In genomic region chr1:27772071-27772470, GRCh38 we compare ENCODE assay signal across 9 cellular contexts. TPM values are rescaled to one million over a fixed set of nuclear protein-coding genes. Genes with fewer than 3 reads are reported as not detected.
DNase-seq lines count a peak whose midpoint lies in the region; ATAC-seq and TF ChIP-seq lines count a peak whose summit lies in the region.
"Had no signal": no experiment of that assay in that cellular context is flagged by ENCODE, and none has a peak within 500 bp of the region (broad histone marks: within the 10 kb centered on the region; RNA-seq: fewer than 3 reads in every experiment).

No MANE protein-coding gene starts in this region.

- H3K36me3 Mint-ChIP-seq in activated CD8-positive, alpha-beta T cell treated with anti-CD3 and anti-CD28 coated beads for 36 hours (ENCODE audit: low read depth): peaks cover under 1% of the 10 kb centered on the region

- H3K4me1 Mint-ChIP-seq in activated CD8-positive, alpha-beta T cell treated with anti-CD3 and anti-CD28 coated beads for 36 hours (ENCODE audit: low read depth): peaks cover 25% of the 10 kb centered on the region

- peaks cover 4% of the 10 kb centered on the region for H3K4me1 ChIP-seq in iPS-20b (ENCODE audit: insufficient read depth, low read length)
- peaks cover 6% of the 10 kb centered on the region for H3K4me1 ChIP-seq in stomach smooth muscle (ENCODE audit: control insufficient read depth, insufficient read depth, low read length)

- H3K27me3 ChIP-seq in iPS-20b (ENCODE audit: insufficient read depth, low read length) (no peaks in the 10 kb centered on the region), stomach smooth muscle (ENCODE audit: control insufficient read depth in 1 of 2, insufficient read depth in 2 of 2, low read length in 2 of 2) (no peaks in the 10 kb centered on the region)
- H3K27me3 ChIP-seq: BE2C had no signal

- H3K9me3 Mint-ChIP-seq in activated CD8-positive, alpha-beta T cell treated with anti-CD3 and anti-CD28 coated beads for 36 hours: no peaks in the 10 kb centered on the region

- DNase-seq in SKM-1 treated with dmso at 0.1 percent for 144 hours (lab: John Stamatoyannopoulos, UW; ENCODE audit: unreplicated experiment) (peak; percentile 6), SKM-1 (lab: John Stamatoyannopoulos, UW; ENCODE audit: unreplicated experiment) (no peak), NCI-H82 treated with DMSO at 0.1 percent for 48 hours (lab: John Stamatoyannopoulos, UW; ENCODE audit: unreplicated experiment) (no peak), COLO668 (lab: John Stamatoyannopoulos, UW; ENCODE audit: unreplicated experiment) (no peak)
- no peak for DNase-seq in activated CD8-positive, alpha-beta T cell treated with anti-CD3 and anti-CD28 coated beads for 36 hours
- DNase-seq: BE2C had no signal

- POLR2A ChIA-PET in activated CD8-positive, alpha-beta T cell treated with anti-CD3 and anti-CD28 coated beads for 36 hours (lab: Charles Lee): interaction anchor here (1.3 kb wide), 1 partner anchor 872 kb away, joined by 3 read pairs; the partner anchor contains the start of gene GPATCH3

- H3K9me3 ChIP-seq in iPS-20b (ENCODE audit: insufficient read depth, low read depth, low read length): no peaks in the 10 kb centered on the region
- H3K9me3 ChIP-seq in stomach smooth muscle (ENCODE audit: control insufficient read depth in 2 of 2, low read length in 2 of 2): no peaks in the 10 kb centered on the region
- H3K9me3 ChIP-seq: BE2C had no signal

- H3K36me3 ChIP-seq in iPS-20b (ENCODE audit: insufficient read depth, low read depth, low read length) (no peaks in the 10 kb centered on the region), stomach smooth muscle (ENCODE audit: control insufficient read depth in 2 of 2, insufficient read depth in 2 of 2, low read length in 2 of 2) (no peaks in the 10 kb centered on the region)
- H3K36me3 ChIP-seq: BE2C had no signal

- CTCF ChIA-PET in activated CD8-positive, alpha-beta T cell treated with anti-CD3 and anti-CD28 coated beads for 36 hours (lab: Charles Lee): interaction anchor here (1.1 to 2.4 kb wide), 5 partner anchors 9 to 163 kb away, joined by 3 to 18 read pairs (median 5); partner anchors contain the start of gene FAM76A

- peak overlapping the region; percentile 70; the same call in 1 of the 2 replicates for H3K9ac ChIP-seq in iPS-20b (ENCODE audit: low read depth, low read length)
- peak overlapping the region in 1 of 2 donors; percentile 97 for H3K9ac ChIP-seq in stomach smooth muscle (ENCODE audit: low read length in 2 of 2)

- H3K27me3 Mint-ChIP-seq in activated CD8-positive, alpha-beta T cell treated with anti-CD3 and anti-CD28 coated beads for 36 hours: no peaks in the 10 kb centered on the region

- peak overlapping the region; percentile 98 for H3K27ac Mint-ChIP-seq in activated CD8-positive, alpha-beta T cell treated with anti-CD3 and anti-CD28 coated beads for 36 hours

- TF ChIP-seq CTCF in activated CD8-positive, alpha-beta T cell treated with anti-CD3 and anti-CD28 coated beads for 36 hours (IDR thresholded peaks at IDR 0.05): no peak

- H3K4me3 ChIP-seq in iPS-20b (ENCODE audit: low read length) (peak overlapping the region; percentile 80; the same call in 1 of the 2 replicates), stomach smooth muscle (ENCODE audit: low read length in 2 of 2) (no peak overlapping the region)

- intact Hi-C loops in activated CD8-positive, alpha-beta T cell treated with anti-CD3 and anti-CD28 coated beads for 36 hours (cut with micrococcal nuclease): no loop called here

- no peak for ATAC-seq in activated CD8-positive, alpha-beta T cell treated with anti-CD3 and anti-CD28 coated beads for 36 hours
- ATAC-seq in GM19397 (IDR thresholded peaks at IDR 0.05; ENCODE audit: unreplicated experiment): no peak

- H3K27ac ChIP-seq in iPS-20b (ENCODE audit: low read length): no peak overlapping the region
- H3K27ac ChIP-seq in stomach smooth muscle (ENCODE audit: low read length): peak overlapping the region; percentile 92

- H3K4me3 Mint-ChIP-seq in activated CD8-positive, alpha-beta T cell treated with anti-CD3 and anti-CD28 coated beads for 36 hours: peak overlapping the region; percentile 94

RNA-seq across cellular contexts. Expression of gene STX12, which starts 0.9 kb away (rescaled TPM):
- total RNA-seq in activated CD8-positive, alpha-beta T cell treated with anti-CD3 and anti-CD28 coated beads for 36 hours: 10 to 100 TPM; 19.4 to 22.1 TPM

RNA-seq across cellular contexts. Expression of gene FAM76A, which starts 46.3 kb away (rescaled TPM):
- total RNA-seq in activated CD8-positive, alpha-beta T cell treated with anti-CD3 and anti-CD28 coated beads for 36 hours: 1 to 10 TPM; 6.9 to 7.9 TPM

RNA-seq across cellular contexts. Expression of gene PPP1R8, which starts 58.5 kb away (rescaled TPM):
- 10 to 100 TPM; 50.2 to 54.4 TPM for total RNA-seq in activated CD8-positive, alpha-beta T cell treated with anti-CD3 and anti-CD28 coated beads for 36 hours
